Comparison of ENCODE assay signal across 13 cellular contexts in the genomic region with DNA sequence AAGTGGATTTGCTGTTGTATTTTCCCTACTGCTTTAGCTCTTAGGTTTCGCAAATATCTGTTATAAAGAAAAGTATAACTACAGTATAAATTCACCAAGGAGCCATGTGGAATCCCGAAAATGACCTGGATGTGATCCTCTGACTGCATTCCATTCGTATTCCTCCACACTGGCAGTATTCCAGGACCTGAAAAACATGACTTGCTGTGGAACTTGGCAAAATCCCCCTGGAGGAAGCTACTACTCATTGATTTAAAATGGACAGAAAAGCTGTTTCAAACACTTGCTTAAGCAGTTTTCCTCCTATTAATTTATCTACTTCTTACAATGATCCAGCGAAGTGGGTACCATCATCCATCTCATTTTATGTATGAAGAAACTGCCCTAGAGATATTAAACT. TPM values are rescaled to one million over a fixed set of nuclear protein-coding genes. Genes with fewer than 3 reads are reported as not detected.
DNase-seq lines count a peak whose midpoint lies in the region; ATAC-seq, FAIRE-seq and TF ChIP-seq lines count a peak whose summit lies in the region.
"Had no signal": no experiment of that assay in that cellular context is flagged by ENCODE, and none has a peak within 500 bp of the region (broad histone marks: within the 10 kb centered on the region; RNA-seq: fewer than 3 reads in every experiment).

No MANE protein-coding gene starts in this region.

- H2AFZ ChIP-seq in PC-3 (ENCODE audit: low read length) = no peak overlapping the region

- H3K4me1 Mint-ChIP-seq in activated naive CD8-positive, alpha-beta T cell treated with anti-CD3 and anti-CD28 coated beads, Interleukin-2, amount 50 U/mL, for 24 hours = no peaks in the 10 kb centered on the region

- no peak overlapping the region for H3K4me3 ChIP-seq in PC-3 (ENCODE audit: low read length)
- H3K4me3 ChIP-seq: spleen had no signal

- peaks cover 35% of the 10 kb centered on the region for H3K27me3 Mint-ChIP-seq in activated naive CD8-positive, alpha-beta T cell treated with anti-CD3 and anti-CD28 coated beads, Interleukin-2, amount 50 U/mL, for 24 hours

- no peaks in the 10 kb centered on the region for H3K36me3 ChIP-seq in PC-3 (ENCODE audit: low read depth, low read length)
- H3K36me3 ChIP-seq: spleen had no signal

- peak overlapping the region; percentile 1; the same call in 1 of the 2 replicates for H3K4me2 ChIP-seq in PC-3 (ENCODE audit: low read length)

- no peaks in the 10 kb centered on the region for H3F3A ChIP-seq in PC-3 (ENCODE audit: low read length, unreplicated experiment)

- DNase-seq in EH (ENCODE audit: low read depth) (peak; percentile 71), PC-3 (peak; percentile 91), omental fat pad (ENCODE audit: low spot score) (no peak), mucosa of gallbladder (ENCODE audit: low spot score) (no peak)
- DNase-seq in activated naive CD8-positive, alpha-beta T cell treated with anti-CD3 and anti-CD28 coated beads, Interleukin-2, amount 50 U/mL, for 24 hours = no peak
- DNase-seq: activated T-cell treated with anti-CD3 and anti-CD28 coated beads, Interleukin-2, amount 50 U/mL, for 4 hours; CD8-positive, alpha-beta T cell; cerebellar nuclear complex; NCI-H2029; spleen had no signal

- H3K27ac ChIP-seq in PC-3 (ENCODE audit: low read length) = no peak overlapping the region
- H3K27ac ChIP-seq: spleen had no signal

- H3K27ac Mint-ChIP-seq in activated naive CD8-positive, alpha-beta T cell treated with anti-CD3 and anti-CD28 coated beads, Interleukin-2, amount 50 U/mL, for 24 hours = no peak overlapping the region
- H3K27ac Mint-ChIP-seq: CD8-positive, alpha-beta T cell had no signal

- TF ChIP-seq CTCF in PC-3 (conservative IDR thresholded peaks at IDR 0.05; ENCODE audit: low read depth, low read length) (no peak; the same call in 1 of the 2 replicates), omental fat pad (IDR thresholded peaks at IDR 0.05) (no peak)

- H3K36me3 Mint-ChIP-seq in activated naive CD8-positive, alpha-beta T cell treated with anti-CD3 and anti-CD28 coated beads, Interleukin-2, amount 50 U/mL, for 24 hours (ENCODE audit: low read depth) = no peaks in the 10 kb centered on the region
- H3K36me3 Mint-ChIP-seq: CD8-positive, alpha-beta T cell had no signal

- ATAC-seq in PC-3 (no peak), omental fat pad (ENCODE audit: low FRiP score) (peak; percentile 74), GM18861 (IDR thresholded peaks at IDR 0.05; ENCODE audit: unreplicated experiment) (no peak), GM19455 (IDR thresholded peaks at IDR 0.05; ENCODE audit: unreplicated experiment) (no peak)
- ATAC-seq in activated naive CD8-positive, alpha-beta T cell treated with anti-CD3 and anti-CD28 coated beads, Interleukin-2, amount 50 U/mL, for 24 hours = no peak
- ATAC-seq: activated T-cell treated with anti-CD3 and anti-CD28 coated beads, Interleukin-2, amount 50 U/mL, for 4 hours; CD8-positive, alpha-beta T cell had no signal

- no peak overlapping the region for H3K4me3 Mint-ChIP-seq in activated naive CD8-positive, alpha-beta T cell treated with anti-CD3 and anti-CD28 coated beads, Interleukin-2, amount 50 U/mL, for 24 hours
- H3K4me3 Mint-ChIP-seq: activated T-cell treated with anti-CD3 and anti-CD28 coated beads, Interleukin-2, amount 50 U/mL, for 4 hours; CD8-positive, alpha-beta T cell had no signal

- FAIRE-seq in endometrium (lab: Jason Lieb, UNC) = peak; percentile 8

- H3K9me2 ChIP-seq in PC-3 (replicated peaks; ENCODE audit: low read length) = no peaks in the 10 kb centered on the region

- no TSS peak for BruUV-seq in PC-3 (replicated peaks; lab: Mats Ljungman, UMichigan)

- H3K79me2 ChIP-seq in PC-3 (ENCODE audit: low read length) = no peaks in the 10 kb centered on the region

- H3K9me3 ChIP-seq in PC-3 (ENCODE audit: low read length) = no peaks in the 10 kb centered on the region
- H3K9me3 ChIP-seq: spleen had no signal

- no peak overlapping the region for H3K9ac ChIP-seq in PC-3 (ENCODE audit: low read length)

- intact Hi-C loops in PC-3 (cut with micrococcal nuclease) = no loop called here

- CTCF ChIA-PET in PC-3 (lab: Charles Lee) = interaction anchor here (0.5 kb wide), 1 partner anchor 1744 kb away, joined by 5 read pairs; no protein-coding TSS in a partner anchor

- H3K9me3 Mint-ChIP-seq in activated naive CD8-positive, alpha-beta T cell treated with anti-CD3 and anti-CD28 coated beads, Interleukin-2, amount 50 U/mL, for 24 hours = no peaks in the 10 kb centered on the region
- H3K9me3 Mint-ChIP-seq: activated T-cell treated with anti-CD3 and anti-CD28 coated beads, Interleukin-2, amount 50 U/mL, for 4 hours; CD8-positive, alpha-beta T cell had no signal

- H3K4me1 ChIP-seq in PC-3 (ENCODE audit: insufficient read depth, low read length) = peaks cover 33% of the 10 kb centered on the region
- H3K4me1 ChIP-seq: spleen had no signal

- H3K27me3 ChIP-seq in PC-3 (ENCODE audit: low read length) = peaks cover 54% of the 10 kb centered on the region
- H3K27me3 ChIP-seq: spleen had no signal

- no peaks in the 10 kb centered on the region for H4K20me1 ChIP-seq in PC-3 (ENCODE audit: low read length)

- POLR2A ChIA-PET in PC-3 (lab: Charles Lee; ENCODE audit: unreplicated experiment) = no interaction called here

RNA-seq across cellular contexts. Expression of a gene that starts 13.3 kb away (rescaled TPM):
- total RNA-seq in PC-3 (2014; rRNA removed) (0.04 TPM in 1 of 2 replicates, not detected in the other), omental fat pad (1 to 10 TPM in 3 of 4 donors, under 1 TPM in 1; 0.32 to 8.6 (median 1.7) TPM), mucosa of gallbladder (21.5 TPM)
- total RNA-seq: activated T-cell treated with anti-CD3 and anti-CD28 coated beads, Interleukin-2, amount 50 U/mL, for 4 hours had no signal

RNA-seq across cellular contexts. Expression of a gene that starts 54.3 kb away (rescaled TPM):
- total RNA-seq in PC-3 (2014; rRNA removed) = 2.8 and 5.1 TPM in 2 replicates
- 10 to 100 TPM; 16.8 to 27.3 (median 21.8) TPM for total RNA-seq in omental fat pad
- 18.0 TPM for total RNA-seq in mucosa of gallbladder

Comparison
In these comparisons a context has a peak if more than half of its experiments do, and no peak if none do; other contexts are left out.
1. DNase-seq: peak in EH (single experiment) and PC-3 (single experiment); none in omental fat pad (single experiment), activated naive CD8-positive, alpha-beta T cell treated with anti-CD3 and anti-CD28 coated beads, Interleukin-2, amount 50 U/mL, for 24 hours (single experiment) and mucosa of gallbladder (single experiment).